ENCODE assay signal across 16 cellular contexts in genomic region chr10:121595321-121595805, GRCh38. TPM values are rescaled to one million over a fixed set of nuclear protein-coding genes. Genes with fewer than 3 reads are reported as not detected.
DNase-seq lines count a peak whose midpoint lies in the region; ATAC-seq and TF ChIP-seq lines count a peak whose summit lies in the region.
"Had no signal": no experiment of that assay in that cellular context is flagged by ENCODE, and none has a peak within 500 bp of the region (broad histone marks: within the 10 kb centered on the region; RNA-seq: fewer than 3 reads in every experiment).

No MANE protein-coding gene starts in this region.

- peak overlapping the region; percentile 79 for H3K4me2 ChIP-seq in neural progenitor cell
- H3K4me2 ChIP-seq: A549 had no signal

- H3K4me3 ChIP-seq in cardiac muscle cell, result peak overlapping the region; percentile 50
- no peak overlapping the region for H3K4me3 ChIP-seq in right atrium auricular region
- peak overlapping the region; percentile 96 for H3K4me3 ChIP-seq in iPS-11a (ENCODE audit: low read depth, low read length)
- peak overlapping the region; percentile 82 for H3K4me3 ChIP-seq in neural progenitor cell
- H3K4me3 ChIP-seq in vagina, result peak overlapping the region; percentile 51 to 73
- H3K4me3 ChIP-seq: A549, lung had no signal

- H3K4me1 Mint-ChIP-seq in neural progenitor cell, result peaks cover 62% of the 10 kb centered on the region

- peaks cover 70% of the 10 kb centered on the region for H4K20me1 ChIP-seq in neural progenitor cell (ENCODE audit: low read depth)

- peak overlapping the region; percentile 93 for H3K4me3 Mint-ChIP-seq in neural progenitor cell
- H3K4me3 Mint-ChIP-seq: activated CD4-positive, alpha-beta T cell treated with anti-CD3 and anti-CD28 coated beads, Interleukin-2, amount 10 ng/mL, durations not matched to agents 7 days and 5 days had no signal

- H3K9me3 Mint-ChIP-seq in neural progenitor cell, result no peaks in the 10 kb centered on the region
- no peaks in the 10 kb centered on the region for H3K9me3 Mint-ChIP-seq in activated naive CD4-positive, alpha-beta T cell treated with anti-CD3 and anti-CD28 coated beads, Interleukin-2, amount 50 U/mL, for 72 hours
- H3K9me3 Mint-ChIP-seq: activated CD4-positive, alpha-beta T cell treated with anti-CD3 and anti-CD28 coated beads, Interleukin-2, amount 10 ng/mL, durations not matched to agents 7 days and 5 days had no signal

- H3K36me3 ChIP-seq in cardiac muscle cell (no peaks in the 10 kb centered on the region), right atrium auricular region (no peaks in the 10 kb centered on the region), neural progenitor cell (no peaks in the 10 kb centered on the region), vagina (no peaks in the 10 kb centered on the region)

- no peak overlapping the region for H3K27ac Mint-ChIP-seq in neural progenitor cell
- H3K27ac Mint-ChIP-seq in activated naive CD4-positive, alpha-beta T cell treated with anti-CD3 and anti-CD28 coated beads, Interleukin-2, amount 50 U/mL, for 72 hours, result no peak overlapping the region
- H3K27ac Mint-ChIP-seq: activated CD4-positive, alpha-beta T cell treated with anti-CD3 and anti-CD28 coated beads, Interleukin-2, amount 10 ng/mL, durations not matched to agents 7 days and 5 days had no signal

- peaks cover 21% of the 10 kb centered on the region for H3K27me3 Mint-ChIP-seq in neural progenitor cell (ENCODE audit: insufficient read depth, low read depth)

- peaks cover 48% of the 10 kb centered on the region for H3F3A ChIP-seq in neural progenitor cell (ENCODE audit: low read depth)

- TF ChIP-seq POLR2A in vagina (IDR thresholded peaks at IDR 0.05), result no peak

- no peak overlapping the region for H2AFZ ChIP-seq in neural progenitor cell (replicated peaks)

- peaks cover 77% of the 10 kb centered on the region for H3K79me2 ChIP-seq in neural progenitor cell (ENCODE audit: low read depth)

- H3K27ac ChIP-seq in cardiac muscle cell, result peak overlapping the region; percentile 79
- peak overlapping the region in 1 of 2 donors; percentile 28 for H3K27ac ChIP-seq in right atrium auricular region
- H3K27ac ChIP-seq in neural progenitor cell, result peak overlapping the region; percentile 99
- H3K27ac ChIP-seq in vagina, result peak overlapping the region; percentile 70
- H3K27ac ChIP-seq: A549 had no signal

- peaks cover 32% of the 10 kb centered on the region for H3K36me3 Mint-ChIP-seq in neural progenitor cell
- H3K36me3 Mint-ChIP-seq in activated naive CD4-positive, alpha-beta T cell treated with anti-CD3 and anti-CD28 coated beads, Interleukin-2, amount 50 U/mL, for 72 hours, result peaks cover 0 to 12% of the 10 kb centered on the region in 2 donors

- H3K4me1 ChIP-seq in cardiac muscle cell (ENCODE audit: low read depth), result peaks cover 46% of the 10 kb centered on the region
- peaks cover 0 to 22% of the 10 kb centered on the region in 2 donors for H3K4me1 ChIP-seq in right atrium auricular region
- peaks cover 51% of the 10 kb centered on the region for H3K4me1 ChIP-seq in neural progenitor cell
- H3K4me1 ChIP-seq in vagina, result peaks cover 46% of the 10 kb centered on the region

- H3K27me3 ChIP-seq in cardiac muscle cell (no peaks in the 10 kb centered on the region), right atrium auricular region (no peaks in the 10 kb centered on the region), neural progenitor cell (peaks cover 13% of the 10 kb centered on the region), vagina (no peaks in the 10 kb centered on the region)

- no peak for ATAC-seq in activated naive CD4-positive, alpha-beta T cell treated with anti-CD3 and anti-CD28 coated beads, Interleukin-2, amount 50 U/mL, for 72 hours
- ATAC-seq: A549, Panc1 had no signal

- H3K9me3 ChIP-seq in cardiac muscle cell (ENCODE audit: low read depth) (no peaks in the 10 kb centered on the region), right atrium auricular region (no peaks in the 10 kb centered on the region), neural progenitor cell (ENCODE audit: low read depth) (no peaks in the 10 kb centered on the region), vagina (no peaks in the 10 kb centered on the region)
- H3K9me3 ChIP-seq: A549 had no signal

- DNase-seq in cardiac muscle cell (ENCODE audit: low read depth in 1 of 2, low spot score in 1 of 2), result peak in 1 of 2 donors; percentile 22
- DNase-seq in right atrium auricular region (ENCODE audit: low spot score), result no peak
- DNase-seq in neural progenitor cell (ENCODE audit: low spot score), result no peak
- no peak for DNase-seq in vagina (ENCODE audit: extremely low spot score in 2 of 2)
- DNase-seq in 8988T, result no peak
- no peak for DNase-seq in NCI-H2107 (lab: John Stamatoyannopoulos, UW)
- DNase-seq in activated naive CD4-positive, alpha-beta T cell treated with anti-CD3 and anti-CD28 coated beads, Interleukin-2, amount 50 U/mL, for 72 hours (ENCODE audit: low spot score in 2 of 2), result no peak
- DNase-seq: activated CD4-positive, alpha-beta T cell treated with anti-CD3 and anti-CD28 coated beads, Interleukin-2, amount 10 ng/mL, durations not matched to agents 7 days and 5 days; COR-L47; foreskin fibroblast; MM.1S; T-helper 1 cell had no signal

- intact Hi-C loops in vagina (cut with DNase I), result no loop called here

- no peak for TF ChIP-seq CTCF in cardiac muscle cell (IDR thresholded peaks at IDR 0.05; ENCODE audit: low read depth, low read length)
- no peak for TF ChIP-seq CTCF in right atrium auricular region (IDR thresholded peaks at IDR 0.05)
- no peak for TF ChIP-seq CTCF in neural progenitor cell (IDR thresholded peaks at IDR 0.05)
- no peak for TF ChIP-seq CTCF in vagina (IDR thresholded peaks at IDR 0.05)

- no peak overlapping the region for H3K9ac ChIP-seq in neural progenitor cell

RNA-seq across cellular contexts. Expression of gene FGFR2, which starts 2.9 kb away (rescaled TPM):
- total RNA-seq in cardiac muscle cell, result 47.1 and 50.6 TPM in 2 replicates
- polyA plus RNA-seq in cardiac muscle cell, result 47.5 and 51.3 TPM in 2 replicates
- 10 to 100 TPM in 1 of 2 donors, 1 to 10 TPM in 1; 2.8 to 19.0 TPM for total RNA-seq in right atrium auricular region
- total RNA-seq in neural progenitor cell (ENCODE audit: low replicate concordance), result 76.3 and 99.1 TPM in 2 replicates
- 54.0 TPM for total RNA-seq in vagina
- not detected for total RNA-seq in activated naive CD4-positive, alpha-beta T cell treated with anti-CD3 and anti-CD28 coated beads, Interleukin-2, amount 50 U/mL, for 72 hours
- total RNA-seq: activated CD4-positive, alpha-beta T cell treated with anti-CD3 and anti-CD28 coated beads, Interleukin-2, amount 10 ng/mL, durations not matched to agents 7 days and 5 days had no signal

Comparison
In these comparisons a context has a peak if more than half of its experiments do, and no peak if none do; other contexts are left out.
1. H3K4me3 ChIP-seq: peak in cardiac muscle cell (single experiment), iPS-11a (single experiment), neural progenitor cell (single experiment) and vagina (2 of 2); none in right atrium auricular region (0 of 2).